Comparison of ENCODE assay signal across 1 cellular context in genomic region chr19:4568884-4569283, GRCh38.
TF ChIP-seq lines count a peak whose summit lies in the region.

No MANE protein-coding gene starts in this region.

TF ChIP-seq in K562, 482 proteins besides CTCF, POLR2A, EP300 and RAD21:
- TF ChIP-seq SMC3 (conservative IDR thresholded peaks at IDR 0.05; ENCODE audit: insufficient read depth, low read depth, low read length), result no peak
- TF ChIP-seq E2F6 (IDR thresholded peaks at IDR 0.05; ENCODE audit: borderline replicate concordance in 1 of 2, extremely low read depth in 1 of 2, insufficient read depth in 1 of 2, insufficient read length in 1 of 2, low read depth in 1 of 2, low read length in 1 of 2, poor library complexity in 1 of 2, severe bottlenecking in 1 of 2), result no peak
- no peak for TF ChIP-seq ZBTB11 (CRISPR knock-in tag; IDR thresholded peaks at IDR 0.05)
- TF ChIP-seq U2AF2 (optimal IDR thresholded peaks at IDR 0.05; ENCODE audit: low read depth, low read length), result no peak
- no peak for TF ChIP-seq ZNF830 (CRISPR knock-in tag; IDR thresholded peaks at IDR 0.05)
- TF ChIP-seq PHF8 (IDR thresholded peaks at IDR 0.05; ENCODE audit: borderline replicate concordance, low read length), result no peak
- TF ChIP-seq TFAP4 (CRISPR knock-in tag; IDR thresholded peaks at IDR 0.05; ENCODE audit: borderline replicate concordance), result peak; percentile 75
- no peak for TF ChIP-seq PHB (CRISPR knock-in tag; IDR thresholded peaks at IDR 0.05)
- no peak for TF ChIP-seq NCOA6 (IDR thresholded peaks at IDR 0.05)
- no peak for TF ChIP-seq ZNF165 (CRISPR knock-in tag; IDR thresholded peaks at IDR 0.05; ENCODE audit: borderline replicate concordance)
- TF ChIP-seq SPI1 (IDR thresholded peaks at IDR 0.05; ENCODE audit: borderline replicate concordance, low read depth, low read length), result peak; percentile 63; the same call in 1 of the 2 replicates
- no peak for TF ChIP-seq SAFB2 (IDR thresholded peaks at IDR 0.05; ENCODE audit: borderline replicate concordance, low read depth, low read length, severe bottlenecking)
- no peak for TF ChIP-seq SFPQ (IDR thresholded peaks at IDR 0.05; ENCODE audit: low read depth, low read length)
- TF ChIP-seq ZBTB12 (CRISPR knock-in tag; IDR thresholded peaks at IDR 0.05), result no peak
- no peak for TF ChIP-seq NKRF (IDR thresholded peaks at IDR 0.05; ENCODE audit: borderline replicate concordance)
- no peak for TF ChIP-seq DDX20 (tag; IDR thresholded peaks at IDR 0.05; ENCODE audit: low read depth)
